8 cellular contexts compared by ENCODE assay signal in the genomic region with DNA sequence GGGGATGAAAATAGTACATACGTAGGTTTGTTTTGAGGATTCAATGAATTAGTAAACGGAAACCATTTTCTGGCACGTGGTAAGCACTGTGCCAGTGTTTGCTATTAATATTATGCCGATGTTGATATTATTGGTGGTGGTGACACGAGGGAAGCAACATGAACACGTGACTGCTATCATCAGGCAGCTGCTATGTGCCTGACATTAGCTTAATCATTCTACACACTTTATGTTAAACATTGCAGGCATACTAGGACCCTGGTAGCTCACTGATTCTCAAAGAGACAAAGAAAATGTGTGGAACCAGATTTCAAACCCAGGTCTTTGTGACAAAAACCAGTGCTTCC. TPM values are rescaled to one million over a fixed set of nuclear protein-coding genes. Genes with fewer than 3 reads are reported as not detected.
DNase-seq lines count a peak whose midpoint lies in the region; ATAC-seq and TF ChIP-seq lines count a peak whose summit lies in the region.

No MANE protein-coding gene starts in this region.

- H3K4me3 Mint-ChIP-seq in effector memory CD8-positive, alpha-beta T cell, result peak overlapping the region; percentile 94

- peak overlapping the region; percentile 98 to 99 for H3K27ac Mint-ChIP-seq in effector memory CD8-positive, alpha-beta T cell

- no peaks in the 10 kb centered on the region for H3K27me3 Mint-ChIP-seq in effector memory CD8-positive, alpha-beta T cell

- peak overlapping the region; percentile 88 for H3K4me3 ChIP-seq in OCI-LY1 (ENCODE audit: low read depth, low read length, poor library complexity, severe bottlenecking)
- H3K4me3 ChIP-seq in ovary, result peak overlapping the region; percentile 81

- 1 to 7% (median 3%) methylated on average over 6 of the region's 6 CpGs for WGBS in ovary, 3 donors

- H3K27ac ChIP-seq in OCI-LY1 (ENCODE audit: low read depth, low read length, poor library complexity, severe bottlenecking) (peak overlapping the region; percentile 95), ovary (peak overlapping the region; percentile 15 to 92)

- no peaks in the 10 kb centered on the region for H3K9me3 ChIP-seq in OCI-LY1 (ENCODE audit: low read length)
- no peaks in the 10 kb centered on the region for H3K9me3 ChIP-seq in ovary

- peak overlapping the region; percentile 86 for H3K4me2 ChIP-seq in OCI-LY1 (ENCODE audit: low read length)

- peaks cover 51% of the 10 kb centered on the region for H3K79me2 ChIP-seq in OCI-LY1 (ENCODE audit: insufficient read depth, low read length)

- intact Hi-C loops in ovary (cut with DNase I), result loop anchor here in 1 of 4 donors (10.0 kb wide), 1 partner anchor 100 kb away; no protein-coding TSS in a partner anchor

- H3F3A ChIP-seq in OCI-LY1 (ENCODE audit: insufficient read depth, low read length), result peaks cover 8% of the 10 kb centered on the region; the same call in 1 of the 2 replicates

- no peaks in the 10 kb centered on the region for H4K20me1 ChIP-seq in OCI-LY1 (ENCODE audit: insufficient read depth, low read length)

- DNase-seq in Daoy (ENCODE audit: low read depth), result peak; percentile 17
- peak; percentile 21 to 40 (median 22) for DNase-seq in effector memory CD8-positive, alpha-beta T cell
- DNase-seq in ovary, result no peak
- no peak for DNase-seq in COLO829 (ENCODE audit: low spot score)
- DNase-seq in NCI-H1930 (lab: John Stamatoyannopoulos, UW), result no peak
- no peak for DNase-seq in NCI-H1694 (lab: John Stamatoyannopoulos, UW)

- no peak overlapping the region for H2AFZ ChIP-seq in OCI-LY1 (ENCODE audit: low read length)

- TF ChIP-seq CTCF in OCI-LY1 (IDR thresholded peaks at IDR 0.05; ENCODE audit: low read length) (no peak), ovary (IDR thresholded peaks at IDR 0.05) (no peak)

- H3K4me1 Mint-ChIP-seq in effector memory CD8-positive, alpha-beta T cell (ENCODE audit: low read depth in 2 of 2), result peaks cover 44 to 50% of the 10 kb centered on the region in 2 donors

- peak; percentile 54 for ATAC-seq in effector memory CD8-positive, alpha-beta T cell (replicated peaks)
- no peak for ATAC-seq in HG02642 (IDR thresholded peaks at IDR 0.05; ENCODE audit: poor library complexity, unreplicated experiment)

- no peaks in the 10 kb centered on the region for H3K9me3 Mint-ChIP-seq in effector memory CD8-positive, alpha-beta T cell

- TF ChIP-seq POLR2A in ovary (IDR thresholded peaks at IDR 0.05), result no peak

- peaks cover 37% of the 10 kb centered on the region for H3K36me3 ChIP-seq in OCI-LY1 (ENCODE audit: insufficient read depth, low read length)
- no peaks in the 10 kb centered on the region for H3K36me3 ChIP-seq in ovary

- H3K27me3 ChIP-seq in OCI-LY1 (ENCODE audit: insufficient read depth, low read length) (no peaks in the 10 kb centered on the region), ovary (no peaks in the 10 kb centered on the region)

- no peak for TF ChIP-seq EP300 in ovary (IDR thresholded peaks at IDR 0.05)

- no peaks in the 10 kb centered on the region for H3K9me2 ChIP-seq in OCI-LY1 (ENCODE audit: low read depth, low read length)

- H3K4me1 ChIP-seq in OCI-LY1 (ENCODE audit: insufficient read depth, low read length, severe bottlenecking) (peaks cover 88% of the 10 kb centered on the region), ovary (ENCODE audit: insufficient read depth) (peaks cover 14% of the 10 kb centered on the region)

- H3K9ac ChIP-seq in OCI-LY1 (ENCODE audit: low read length), result peak overlapping the region; percentile 90

- peaks cover 35% of the 10 kb centered on the region for H3K36me3 Mint-ChIP-seq in effector memory CD8-positive, alpha-beta T cell (ENCODE audit: insufficient read depth)

RNA-seq across cellular contexts. Expression of gene SRRD, which starts 0.7 kb away (rescaled TPM):
- 32.8 and 43.5 TPM in 2 replicates for total RNA-seq in Daoy (2014; rRNA removed; shearing (Covaris generic))
- total RNA-seq in ovary, result 10 to 100 TPM in 5 of 7 donors, 1 to 10 TPM in 2; 7.3 to 25.2 (median 18.4) TPM
- 10 to 100 TPM in 1 of 2 donors, 1 to 10 TPM in 1; 8.2 to 23.4 TPM for polyA plus RNA-seq in ovary

RNA-seq across cellular contexts. Expression of gene HPS4, which starts 0.8 kb away (rescaled TPM):
- 29.3 and 38.2 TPM in 2 replicates for total RNA-seq in Daoy (2014; rRNA removed; shearing (Covaris generic))
- 10 to 100 TPM; 24.1 to 37.8 (median 34.0) TPM for total RNA-seq in ovary
- 10 to 100 TPM; 18.9 to 27.5 TPM for polyA plus RNA-seq in ovary

RNA-seq across cellular contexts. Expression of gene TFIP11, which starts 27.9 kb away (rescaled TPM):
- 42.9 and 64.3 TPM in 2 replicates for total RNA-seq in Daoy (2014; rRNA removed; shearing (Covaris generic))
- 10 to 100 TPM; 10.8 to 31.0 (median 26.3) TPM for total RNA-seq in ovary
- 10 to 100 TPM; 14.0 to 28.9 TPM for polyA plus RNA-seq in ovary

RNA-seq across cellular contexts. Expression of gene ASPHD2, which starts 55.3 kb away (rescaled TPM):
- total RNA-seq in Daoy (2014; rRNA removed; shearing (Covaris generic)), result 3.9 and 4.2 TPM in 2 replicates
- total RNA-seq in ovary, result 1 to 10 TPM in 1 of 7 donors, under 1 TPM in 6; 0.34 to 1.4 (median 0.55) TPM
- polyA plus RNA-seq in ovary, result under 1 TPM; 0.28 to 0.52 TPM

Comparison
In these comparisons a context has a peak if more than half of its experiments do, and no peak if none do; other contexts are left out.
1. DNase-seq: peak in Daoy (single experiment) and effector memory CD8-positive, alpha-beta T cell (3 of 3); none in ovary (0 of 5), COLO829 (single experiment), NCI-H1930 (0 of 2) and NCI-H1694 (single experiment).